In genomic region chr9:102650896-102651295, GRCh38 we compare ENCODE assay signal across 27 cellular contexts.
"Had no signal": no experiment of that assay in that cellular context is flagged by ENCODE, and none has a peak within 500 bp of the region (broad histone marks: within the 10 kb centered on the region; RNA-seq: fewer than 3 reads in every experiment).

No MANE protein-coding gene starts in this region.

- FAIRE-seq: astrocyte, bronchial epithelial cell, colon had no signal

- DNase-seq: activated effector memory CD4-positive, alpha-beta T cell treated with anti-CD3 and anti-CD28 coated beads, Interleukin-2, amount 50 U/mL, for 16 hours; activated effector memory CD4-positive, alpha-beta T cell treated with Interleukin-2 at 50 U/mL for 16 hours; activated gamma-delta T cell; activated gamma-delta T cell treated with Interleukin-2 at 50 U/mL for 16 hours; activated naive CD4-positive, alpha-beta T cell; activated naive CD4-positive, alpha-beta T cell treated with anti-CD3 and anti-CD28 coated beads for 36 hours; activated naive CD4-positive, alpha-beta T cell treated with anti-CD3 and anti-CD28 coated beads, Interleukin-2, amount 10 ng/mL, durations not matched to agents 7 days and 5 days; activated naive CD4-positive, alpha-beta T cell treated with anti-CD3 and anti-CD28 coated beads, Interleukin-2, amount 50 U/mL, for 16 hours; activated naive CD4-positive, alpha-beta T cell treated with Interleukin-2 at 50 U/mL for 16 hours; activated naive CD8-positive, alpha-beta T cell treated with anti-CD3 and anti-CD28 coated beads for 36 hours; activated naive CD8-positive, alpha-beta T cell treated with anti-CD3 and anti-CD28 coated beads, Interleukin-2, amount 10 ng/mL, durations not matched to agents 7 days and 5 days; activated naive CD8-positive, alpha-beta T cell treated with anti-CD3 and anti-CD28 coated beads, Interleukin-2, amount 50 U/mL, for 24 hours; activated T-cell treated with anti-CD3 and anti-CD28 coated beads, Interleukin-2, amount 50 U/mL, for 4 hours; activated T-cell treated with anti-CD3 and anti-CD28 coated beads, Interleukin-2, amount 50 U/mL, for 48 hours; activated T-cell treated with anti-CD3 and anti-CD28 coated beads, Interleukin-2, amount 50 U/mL, for 72 hours; adrenal gland; amniotic stem cell; amygdala; anterior cingulate cortex; aorta; body of pancreas; brain microvascular endothelial cell; central memory CD4-positive, alpha-beta T cell; cerebellar nuclear complex had no signal
